ENCODE assay signal across 35 cellular contexts in genomic region chr4:144169211-144169610, GRCh38. TPM values are rescaled to one million over a fixed set of nuclear protein-coding genes. Genes with fewer than 3 reads are reported as not detected.
"Had no signal": no experiment of that assay in that cellular context is flagged by ENCODE, and none has a peak within 500 bp of the region (broad histone marks: within the 10 kb centered on the region; RNA-seq: fewer than 3 reads in every experiment).

No MANE protein-coding gene starts in this region.

- H3K27me3 ChIP-seq: ascending aorta had no signal

- H3K9me3 ChIP-seq: ascending aorta had no signal

- H3K9me3 Mint-ChIP-seq: activated CD4-positive, alpha-beta memory T cell treated with anti-CD3 and anti-CD28 coated beads, Interleukin-2, amount 10 ng/mL, durations not matched to agents 7 days and 5 days; activated CD4-positive, alpha-beta T cell treated with anti-CD3 and anti-CD28 coated beads, Interleukin-2, amount 10 ng/mL, durations not matched to agents 7 days and 5 days; activated naive CD4-positive, alpha-beta T cell treated with anti-CD3 and anti-CD28 coated beads, Interleukin-2, amount 10 ng/mL, durations not matched to agents 7 days and 5 days; activated naive CD4-positive, alpha-beta T cell treated with anti-CD3 and anti-CD28 coated beads, Interleukin-2, amount 50 U/mL, for 24 hours; activated naive CD8-positive, alpha-beta T cell treated with anti-CD3 and anti-CD28 coated beads, Interleukin-2, amount 50 U/mL, for 24 hours; activated T-cell treated with anti-CD3 and anti-CD28 coated beads, Interleukin-2, amount 50 U/mL, for 24 hours; activated T-helper 2 cell treated with anti-CD3 and anti-CD28 coated beads, Interferon-gamma antibody, Interleukin-2, Interleukin-4, amounts not matched to agents 10 μg/mL and 5 μg/mL and 100 μg/mL, durations not matched to agents 14 hours and 24 hours and 36 hours; T-helper 1 cell treated with Interleukin-12 subunit alpha and Interleukin-12 subunit beta and Interleukin-4 antibody, amounts not matched to agents 30 μg/mL and 1 μg/mL, for 36 hours; T-helper 2 cell treated with Interferon-gamma antibody and Interleukin-4, amounts not matched to agents 5 μg/mL and 100 μg/mL, for 36 hours; WTC11 had no signal

- H3K4me3 ChIP-seq: ascending aorta had no signal

- H3K27ac ChIP-seq: ascending aorta, WERI-Rb-1 had no signal

- H3K4me1 Mint-ChIP-seq: activated CD4-positive, alpha-beta T cell treated with anti-CD3 and anti-CD28 coated beads for 36 hours; activated naive CD4-positive, alpha-beta T cell treated with anti-CD3 and anti-CD28 coated beads, Interleukin-2, amount 10 ng/mL, durations not matched to agents 7 days and 5 days; activated naive CD4-positive, alpha-beta T cell treated with anti-CD3 and anti-CD28 coated beads, Interleukin-2, amount 50 U/mL, for 24 hours; WTC11 had no signal

- H3K36me3 ChIP-seq: ascending aorta, WERI-Rb-1 had no signal

- DNase-seq: activated CD4-positive, alpha-beta memory T cell treated with anti-CD3 and anti-CD28 coated beads, Interleukin-2, amount 10 ng/mL, durations not matched to agents 7 days and 5 days; activated CD4-positive, alpha-beta T cell treated with anti-CD3 and anti-CD28 coated beads for 1 hour; activated CD4-positive, alpha-beta T cell treated with anti-CD3 and anti-CD28 coated beads for 36 hours; activated CD4-positive, alpha-beta T cell treated with anti-CD3 and anti-CD28 coated beads for 48 hours; activated CD4-positive, alpha-beta T cell treated with anti-CD3 and anti-CD28 coated beads, Interleukin-2, amount 10 ng/mL, durations not matched to agents 7 days and 5 days; activated CD4-positive, alpha-beta T cell treated with anti-CD3 and anti-CD28 coated beads, Interleukin-2, amount 50 U/mL, for 48 hours; activated CD4-positive, CD25-positive, alpha-beta regulatory T cell; activated CD8-positive, alpha-beta memory T cell treated with anti-CD3 and anti-CD28 coated beads for 24 hours; activated CD8-positive, alpha-beta memory T cell treated with anti-CD3 and anti-CD28 coated beads, Interleukin-2, amount 10 ng/mL, durations not matched to agents 7 days and 5 days; activated CD8-positive, alpha-beta memory T cell treated with anti-CD3 and anti-CD28 coated beads, Interleukin-2, amount 50 U/mL, for 48 hours; activated CD8-positive, alpha-beta T cell treated with anti-CD3 and anti-CD28 coated beads, Interleukin-2, amount 10 ng/mL, durations not matched to agents 7 days and 5 days; activated effector memory CD4-positive, alpha-beta T cell treated with Interleukin-2 at 50 U/mL for 16 hours; activated gamma-delta T cell; activated naive CD4-positive, alpha-beta T cell treated with anti-CD3 and anti-CD28 coated beads, Interleukin-2, amount 10 ng/mL, durations not matched to agents 7 days and 5 days; activated naive CD4-positive, alpha-beta T cell treated with Interleukin-2 at 50 U/mL for 16 hours; activated naive CD8-positive, alpha-beta T cell treated with anti-CD3 and anti-CD28 coated beads, Interleukin-2, amount 10 ng/mL, durations not matched to agents 7 days and 5 days; activated naive CD8-positive, alpha-beta T cell treated with anti-CD3 and anti-CD28 coated beads, Interleukin-2, amount 50 U/mL, for 24 hours; activated T-cell treated with anti-CD3 and anti-CD28 coated beads, Interleukin-2, amount 50 U/mL, for 24 hours; activated T-cell treated with anti-CD3 and anti-CD28 coated beads, Interleukin-2, amount 50 U/mL, for 48 hours; amygdala; anterior cingulate cortex; central memory CD4-positive, alpha-beta T cell; T-helper 1 cell; T-helper 2 cell; T-helper 9 cell; WERI-Rb-1 had no signal

- ATAC-seq: activated CD4-positive, alpha-beta T cell treated with anti-CD3 and anti-CD28 coated beads for 36 hours; activated CD4-positive, CD25-positive, alpha-beta regulatory T cell treated with anti-CD3 and anti-CD28 coated beads, Interleukin-2, amount 50 U/mL, for 24 hours; activated CD8-positive, alpha-beta memory T cell treated with anti-CD3 and anti-CD28 coated beads, Interleukin-2, amount 10 ng/mL, durations not matched to agents 7 days and 5 days; activated CD8-positive, alpha-beta T cell treated with anti-CD3 and anti-CD28 coated beads, Interleukin-2, amount 10 ng/mL, durations not matched to agents 7 days and 5 days; activated naive CD8-positive, alpha-beta T cell treated with anti-CD3 and anti-CD28 coated beads, Interleukin-2, amount 50 U/mL, for 24 hours; WTC11 had no signal

- H3K4me3 Mint-ChIP-seq: activated CD4-positive, alpha-beta memory T cell treated with anti-CD3 and anti-CD28 coated beads, Interleukin-2, amount 10 ng/mL, durations not matched to agents 7 days and 5 days; activated CD4-positive, alpha-beta T cell treated with anti-CD3 and anti-CD28 coated beads for 36 hours; activated CD4-positive, alpha-beta T cell treated with anti-CD3 and anti-CD28 coated beads, Interleukin-2, amount 10 ng/mL, durations not matched to agents 7 days and 5 days; activated CD8-positive, alpha-beta memory T cell treated with anti-CD3 and anti-CD28 coated beads, Interleukin-2, amount 10 ng/mL, durations not matched to agents 7 days and 5 days; activated CD8-positive, alpha-beta T cell treated with anti-CD3 and anti-CD28 coated beads, Interleukin-2, amount 10 ng/mL, durations not matched to agents 7 days and 5 days; activated naive CD4-positive, alpha-beta T cell treated with anti-CD3 and anti-CD28 coated beads, Interleukin-2, amount 10 ng/mL, durations not matched to agents 7 days and 5 days; activated naive CD4-positive, alpha-beta T cell treated with anti-CD3 and anti-CD28 coated beads, Interleukin-2, amount 50 U/mL, for 24 hours; activated naive CD8-positive, alpha-beta T cell; activated naive CD8-positive, alpha-beta T cell treated with anti-CD3 and anti-CD28 coated beads, Interleukin-2, amount 10 ng/mL, durations not matched to agents 7 days and 5 days; activated naive CD8-positive, alpha-beta T cell treated with anti-CD3 and anti-CD28 coated beads, Interleukin-2, amount 50 U/mL, for 24 hours; activated T-cell treated with anti-CD3 and anti-CD28 coated beads, Interleukin-2, amount 50 U/mL, for 24 hours; brain; T-helper 1 cell treated with Interleukin-12 subunit alpha and Interleukin-12 subunit beta and Interleukin-4 antibody, amounts not matched to agents 30 μg/mL and 1 μg/mL, for 36 hours; T-helper 2 cell treated with Interferon-gamma antibody and Interleukin-4, amounts not matched to agents 5 μg/mL and 100 μg/mL, for 36 hours; WTC11 had no signal

- H3K27me3 Mint-ChIP-seq: activated naive CD4-positive, alpha-beta T cell treated with anti-CD3 and anti-CD28 coated beads, Interleukin-2, amount 10 ng/mL, durations not matched to agents 7 days and 5 days; activated naive CD8-positive, alpha-beta T cell; activated naive CD8-positive, alpha-beta T cell treated with anti-CD3 and anti-CD28 coated beads, Interleukin-2, amount 50 U/mL, for 24 hours had no signal

- H3K27ac Mint-ChIP-seq: activated CD4-positive, alpha-beta memory T cell treated with anti-CD3 and anti-CD28 coated beads, Interleukin-2, amount 10 ng/mL, durations not matched to agents 7 days and 5 days; activated CD4-positive, alpha-beta T cell treated with anti-CD3 and anti-CD28 coated beads for 36 hours; activated CD4-positive, alpha-beta T cell treated with anti-CD3 and anti-CD28 coated beads, Interleukin-2, amount 10 ng/mL, durations not matched to agents 7 days and 5 days; activated CD8-positive, alpha-beta memory T cell treated with anti-CD3 and anti-CD28 coated beads, Interleukin-2, amount 10 ng/mL, durations not matched to agents 7 days and 5 days; activated CD8-positive, alpha-beta T cell treated with anti-CD3 and anti-CD28 coated beads, Interleukin-2, amount 10 ng/mL, durations not matched to agents 7 days and 5 days; activated naive CD4-positive, alpha-beta T cell treated with anti-CD3 and anti-CD28 coated beads, Interleukin-2, amount 10 ng/mL, durations not matched to agents 7 days and 5 days; activated naive CD4-positive, alpha-beta T cell treated with anti-CD3 and anti-CD28 coated beads, Interleukin-2, amount 50 U/mL, for 24 hours; activated naive CD8-positive, alpha-beta T cell; activated naive CD8-positive, alpha-beta T cell treated with anti-CD3 and anti-CD28 coated beads, Interleukin-2, amount 10 ng/mL, durations not matched to agents 7 days and 5 days; activated naive CD8-positive, alpha-beta T cell treated with anti-CD3 and anti-CD28 coated beads, Interleukin-2, amount 50 U/mL, for 24 hours; activated T-cell treated with anti-CD3 and anti-CD28 coated beads, Interleukin-2, amount 50 U/mL, for 24 hours; activated T-helper 2 cell treated with anti-CD3 and anti-CD28 coated beads, Interferon-gamma antibody, Interleukin-2, Interleukin-4, amounts not matched to agents 10 μg/mL and 5 μg/mL and 100 μg/mL, durations not matched to agents 14 hours and 24 hours and 36 hours; brain; T-helper 1 cell treated with Interleukin-12 subunit alpha and Interleukin-12 subunit beta and Interleukin-4 antibody, amounts not matched to agents 30 μg/mL and 1 μg/mL, for 36 hours; T-helper 2 cell treated with Interferon-gamma antibody and Interleukin-4, amounts not matched to agents 5 μg/mL and 100 μg/mL, for 36 hours; WTC11 had no signal

- H3K36me3 Mint-ChIP-seq: activated CD8-positive, alpha-beta memory T cell treated with anti-CD3 and anti-CD28 coated beads, Interleukin-2, amount 10 ng/mL, durations not matched to agents 7 days and 5 days; activated naive CD4-positive, alpha-beta T cell treated with anti-CD3 and anti-CD28 coated beads, Interleukin-2, amount 10 ng/mL, durations not matched to agents 7 days and 5 days; activated naive CD4-positive, alpha-beta T cell treated with anti-CD3 and anti-CD28 coated beads, Interleukin-2, amount 50 U/mL, for 24 hours; activated naive CD8-positive, alpha-beta T cell; activated naive CD8-positive, alpha-beta T cell treated with anti-CD3 and anti-CD28 coated beads, Interleukin-2, amount 10 ng/mL, durations not matched to agents 7 days and 5 days; brain; WTC11 had no signal

RNA-seq across cellular contexts. Expression of gene GYPA, which starts 28.7 kb away (rescaled TPM):
- total RNA-seq: activated CD4-positive, alpha-beta memory T cell treated with anti-CD3 and anti-CD28 coated beads, Interleukin-2, amount 10 ng/mL, durations not matched to agents 7 days and 5 days; activated CD4-positive, alpha-beta T cell treated with anti-CD3 and anti-CD28 coated beads for 36 hours; activated CD4-positive, alpha-beta T cell treated with anti-CD3 and anti-CD28 coated beads, Interleukin-2, amount 10 ng/mL, durations not matched to agents 7 days and 5 days; activated CD8-positive, alpha-beta memory T cell treated with anti-CD3 and anti-CD28 coated beads, Interleukin-2, amount 10 ng/mL, durations not matched to agents 7 days and 5 days; activated CD8-positive, alpha-beta T cell treated with anti-CD3 and anti-CD28 coated beads, Interleukin-2, amount 10 ng/mL, durations not matched to agents 7 days and 5 days; activated naive CD8-positive, alpha-beta T cell treated with anti-CD3 and anti-CD28 coated beads, Interleukin-2, amount 10 ng/mL, durations not matched to agents 7 days and 5 days; activated T-helper 2 cell treated with anti-CD3 and anti-CD28 coated beads, Interferon-gamma antibody, Interleukin-2, Interleukin-4, amounts not matched to agents 10 μg/mL and 5 μg/mL and 100 μg/mL, durations not matched to agents 14 hours and 24 hours and 36 hours; ascending aorta had no signal
